Comparison of ENCODE assay signal across 8 cellular contexts in genomic region chr2:49973917-49974368, GRCh38.
DNase-seq lines count a peak whose midpoint lies in the region; ATAC-seq, FAIRE-seq and TF ChIP-seq lines count a peak whose summit lies in the region.

No MANE protein-coding gene starts in this region.

- FAIRE-seq in pancreas (lab: Jason Lieb, UNC), result no peak

- intact Hi-C loops in Right ventricle myocardium inferior (cut with DNase I), result loop anchor here (10.0 kb wide), 1 partner anchor 169 kb away; no protein-coding TSS in a partner anchor
- intact Hi-C loops in pancreas (cut with DNase I), result no loop called here
- intact Hi-C loops in transverse colon (cut with DNase I; ENCODE audit: low total_unique reads), result no loop called here

- 13 to 15% methylated on average over 14 of the region's 14 CpGs for WGBS in pancreas, 2 donors
- 17% methylated on average over 7 to 14 of the region's 14 CpGs for WGBS in transverse colon (ENCODE audit: low coverage in 1 of 2), 2 donors

- H3K27me3 ChIP-seq in Peyer's patch, result no peaks in the 10 kb centered on the region
- H3K27me3 ChIP-seq in pancreas, result no peaks in the 10 kb centered on the region
- H3K27me3 ChIP-seq in transverse colon, result no peaks in the 10 kb centered on the region

- H3K27ac ChIP-seq in Peyer's patch (no peak overlapping the region), pancreas (no peak overlapping the region), transverse colon (no peak overlapping the region)

- H3K9me3 ChIP-seq in Peyer's patch, result no peaks in the 10 kb centered on the region
- no peaks in the 10 kb centered on the region for H3K9me3 ChIP-seq in pancreas
- H3K9me3 ChIP-seq in transverse colon, result no peaks in the 10 kb centered on the region

- ATAC-seq in HG03469 (IDR thresholded peaks at IDR 0.05; ENCODE audit: unreplicated experiment) (peak; percentile 86), Right ventricle myocardium inferior (peak; percentile 94), pancreas (peak in 3 of 4 donors; percentile 81 to 98 (median 94))

- TF ChIP-seq CTCF in Peyer's patch (IDR thresholded peaks at IDR 0.05) (no peak), pancreas (IDR thresholded peaks at IDR 0.05) (no peak), transverse colon (IDR thresholded peaks at IDR 0.05) (no peak)

- H3K4me3 ChIP-seq in Peyer's patch (peak overlapping the region in 3 of 4 donors; percentile 6 to 34 (median 30)), pancreas (peak overlapping the region in 1 of 4 donors; percentile 24), transverse colon (peak overlapping the region in 1 of 4 donors; percentile 30)

- no peaks in the 10 kb centered on the region for H3K4me1 ChIP-seq in Peyer's patch
- H3K4me1 ChIP-seq in pancreas, result no peaks in the 10 kb centered on the region
- H3K4me1 ChIP-seq in transverse colon, result no peaks in the 10 kb centered on the region

- in situ Hi-C loops in transverse colon (cut with MboI; ENCODE audit: low pct_ligation_motif_present in 1 of 4, low pct_unique_long_range_greater_than_20kb in 1 of 4, low sequenced_read_pairs in 3 of 4), result no loop called here

- H3K36me3 ChIP-seq in Peyer's patch (no peaks in the 10 kb centered on the region), pancreas (no peaks in the 10 kb centered on the region), transverse colon (no peaks in the 10 kb centered on the region)

- TF ChIP-seq EP300 in transverse colon (IDR thresholded peaks at IDR 0.05; ENCODE audit: low read depth), result no peak

- TF ChIP-seq POLR2A in Peyer's patch (IDR thresholded peaks at IDR 0.05) (no peak), transverse colon (IDR thresholded peaks at IDR 0.05) (no peak)

- DNase-seq in activated gamma-delta T cell treated with Interleukin-2 at 50 U/mL for 16 hours (peak; percentile 29), activated gamma-delta T cell (lab: John Stamatoyannopoulos, UW) (no peak), Peyer's patch (peak in 2 of 3 donors; percentile 31 to 80), Right ventricle myocardium inferior (ENCODE audit: missing footprints) (peak; percentile 82), pancreas (peak; percentile 17 to 55 (median 26)), transverse colon (peak; percentile 23)
- DNase-seq in activated effector memory CD4-positive, alpha-beta T cell treated with anti-CD3 and anti-CD28 coated beads, Interleukin-2, amount 50 U/mL, for 16 hours, result peak; percentile 73
